In the genomic region with DNA sequence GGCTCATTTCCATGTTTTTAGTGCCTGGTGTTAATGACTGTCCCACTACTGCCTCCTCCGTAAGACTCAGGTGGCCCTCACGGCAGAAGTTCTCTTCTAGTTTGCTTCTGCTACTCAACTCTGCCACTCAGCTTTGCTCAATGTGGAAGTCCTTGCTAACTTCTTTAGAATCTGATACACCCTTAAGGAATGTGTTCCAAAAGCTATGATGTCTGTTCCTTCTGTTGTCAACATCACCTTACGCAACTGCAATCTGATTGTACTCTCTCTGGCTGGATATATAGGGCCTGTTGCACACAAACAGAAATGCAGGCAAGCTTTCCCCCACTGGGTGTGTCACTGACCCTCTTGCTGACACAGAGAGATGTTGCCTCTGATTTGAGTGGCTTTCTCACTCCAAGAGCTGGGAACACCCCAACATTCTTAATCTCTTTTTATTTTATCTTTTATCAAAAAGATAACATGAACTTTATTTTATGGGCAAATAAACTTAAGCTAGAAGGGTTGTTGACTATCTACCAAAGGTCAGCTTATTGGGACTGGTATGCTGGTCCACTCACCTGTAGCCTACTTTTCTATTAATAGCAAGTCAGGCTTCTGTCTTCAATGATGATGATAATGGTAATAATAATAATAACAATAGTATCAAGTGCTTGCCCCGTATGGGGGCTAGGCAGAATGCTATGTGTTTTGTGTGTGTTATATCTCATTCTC, we compare ENCODE assay signal across 19 cellular contexts. TPM values are rescaled to one million over a fixed set of nuclear protein-coding genes. Genes with fewer than 3 reads are reported as not detected.
DNase-seq lines count a peak whose midpoint lies in the region; ATAC-seq and TF ChIP-seq lines count a peak whose summit lies in the region.
"Had no signal": no experiment of that assay in that cellular context is flagged by ENCODE, and none has a peak within 500 bp of the region (broad histone marks: within the 10 kb centered on the region; RNA-seq: fewer than 3 reads in every experiment).

No MANE protein-coding gene starts in this region.

- H3K4me2 ChIP-seq in Karpas-422 (ENCODE audit: low read depth, low read length, poor library complexity, severe bottlenecking) = no peak overlapping the region

- CTCF ChIA-PET in activated CD4-positive, alpha-beta T cell treated with anti-CD3 and anti-CD28 coated beads for 36 hours (lab: Charles Lee) = interaction anchor here (0.6 kb wide), 1 partner anchor 39 kb away, joined by 3 read pairs; no protein-coding TSS in a partner anchor

- H3K27me3 ChIP-seq in vagina (no peaks in the 10 kb centered on the region), Karpas-422 (ENCODE audit: low read length) (no peaks in the 10 kb centered on the region)

- H3K4me3 ChIP-seq in fibroblast of mammary gland (ENCODE audit: control insufficient read depth, low read depth, low read length) = no peak overlapping the region
- no peak overlapping the region for H3K4me3 ChIP-seq in mucosa of descending colon
- no peak overlapping the region for H3K4me3 ChIP-seq in vagina
- no peak overlapping the region for H3K4me3 ChIP-seq in Karpas-422 (ENCODE audit: low read length)
- H3K4me3 ChIP-seq: GM12878 had no signal

- no peak for TF ChIP-seq CTCF in fibroblast of mammary gland (conservative IDR thresholded peaks at IDR 0.05; ENCODE audit: control insufficient read depth, insufficient read depth, low read depth, low read length)
- no peak for TF ChIP-seq CTCF in mucosa of descending colon (IDR thresholded peaks at IDR 0.05)
- TF ChIP-seq CTCF in vagina (IDR thresholded peaks at IDR 0.05) = no peak

- H3K36me3 ChIP-seq in mucosa of descending colon (ENCODE audit: low read depth) = no peaks in the 10 kb centered on the region
- H3K36me3 ChIP-seq in vagina = no peaks in the 10 kb centered on the region
- no peaks in the 10 kb centered on the region for H3K36me3 ChIP-seq in Karpas-422 (ENCODE audit: insufficient read depth, low read length)

- no peak overlapping the region for H3K4me3 Mint-ChIP-seq in activated CD4-positive, alpha-beta T cell treated with anti-CD3 and anti-CD28 coated beads for 36 hours

- H3K9me2 ChIP-seq in Karpas-422 (replicated peaks; ENCODE audit: insufficient read depth, low read length) = no peaks in the 10 kb centered on the region

- H3K36me3 Mint-ChIP-seq in activated CD4-positive, alpha-beta T cell treated with anti-CD3 and anti-CD28 coated beads for 36 hours (ENCODE audit: low read depth) = no peaks in the 10 kb centered on the region

- H3K9me3 ChIP-seq in mucosa of descending colon = no peaks in the 10 kb centered on the region
- no peaks in the 10 kb centered on the region for H3K9me3 ChIP-seq in vagina
- H3K9me3 ChIP-seq in Karpas-422 (ENCODE audit: low read length) = no peaks in the 10 kb centered on the region

- no peaks in the 10 kb centered on the region for H3K79me2 ChIP-seq in Karpas-422 (ENCODE audit: low read length)

- ATAC-seq in activated CD4-positive, alpha-beta T cell treated with anti-CD3 and anti-CD28 coated beads for 36 hours = no peak
- ATAC-seq in mucosa of descending colon = peak; percentile 95
- ATAC-seq: GM12878 had no signal

- H3K9ac ChIP-seq in Karpas-422 (ENCODE audit: low read length) = no peak overlapping the region

- no peak for TF ChIP-seq POLR2A in vagina (IDR thresholded peaks at IDR 0.05)

- H4K20me1 ChIP-seq in Karpas-422 (ENCODE audit: insufficient read depth, low read depth, low read length) = no peaks in the 10 kb centered on the region

- POLR2A ChIA-PET in activated CD4-positive, alpha-beta T cell treated with anti-CD3 and anti-CD28 coated beads for 36 hours (lab: Charles Lee) = no interaction called here

- H3K4me1 Mint-ChIP-seq in activated CD4-positive, alpha-beta T cell treated with anti-CD3 and anti-CD28 coated beads for 36 hours = no peaks in the 10 kb centered on the region

- H3K27me3 Mint-ChIP-seq in activated CD4-positive, alpha-beta T cell treated with anti-CD3 and anti-CD28 coated beads for 36 hours = peaks cover 6% of the 10 kb centered on the region

- H3K9me3 Mint-ChIP-seq in activated CD4-positive, alpha-beta T cell treated with anti-CD3 and anti-CD28 coated beads for 36 hours (ENCODE audit: low read depth) = peaks cover 2% of the 10 kb centered on the region

- intact Hi-C loops in activated CD4-positive, alpha-beta T cell treated with anti-CD3 and anti-CD28 coated beads for 36 hours (cut with DNase I, micrococcal nuclease) = no loop called here
- intact Hi-C loops in mucosa of descending colon (cut with DNase I, micrococcal nuclease) (no loop called here), vagina (cut with DNase I) (no loop called here)

- no peak overlapping the region for H2AFZ ChIP-seq in Karpas-422 (ENCODE audit: low read length)

- H3K27ac Mint-ChIP-seq in activated CD4-positive, alpha-beta T cell treated with anti-CD3 and anti-CD28 coated beads for 36 hours = peak overlapping the region; percentile 6

- H3K4me1 ChIP-seq in mucosa of descending colon (ENCODE audit: low read depth) (peaks cover 3% of the 10 kb centered on the region), vagina (peaks cover 5% of the 10 kb centered on the region), Karpas-422 (ENCODE audit: low read length) (no peaks in the 10 kb centered on the region)

- no peak for DNase-seq in activated CD4-positive, alpha-beta T cell treated with anti-CD3 and anti-CD28 coated beads for 36 hours
- no peak for DNase-seq in activated CD4-positive, alpha-beta T cell treated with anti-CD3 and anti-CD28 coated beads, Interleukin-2, amount 50 U/mL, for 48 hours
- DNase-seq in fibroblast of mammary gland (ENCODE audit: low read depth) (peak; percentile 82), mucosa of descending colon (peak in 1 of 3 donors; percentile 43), vagina (ENCODE audit: extremely low spot score in 2 of 2) (no peak), Karpas-422 (no peak), NCI-H2227 (lab: John Stamatoyannopoulos, UW; ENCODE audit: unreplicated experiment) (no peak), SHP77 treated with DMSO at 0.1 percent for 48 hours (lab: John Stamatoyannopoulos, UW) (no peak)
- DNase-seq: activated CD8-positive, alpha-beta memory T cell treated with anti-CD3 and anti-CD28 coated beads, Interleukin-2, amount 50 U/mL, for 4 hours; amniotic stem cell; effector CD4-positive, alpha-beta T cell; MM.1S; NCI-H510A treated with DMSO at 0.1 percent for 48 hours; retina had no signal

- H3K27ac ChIP-seq in vagina (peak overlapping the region; percentile 21), Karpas-422 (ENCODE audit: low read length) (no peak overlapping the region)
- H3K27ac ChIP-seq: HL-60, RWPE1 had no signal

RNA-seq across cellular contexts. Expression of gene TMEM252, which starts 25.2 kb away (rescaled TPM):
- not detected for total RNA-seq in activated CD4-positive, alpha-beta T cell treated with anti-CD3 and anti-CD28 coated beads for 36 hours
- under 1 TPM in 1 of 3 donors, not detected in 2; 0.46 TPM for total RNA-seq in mucosa of descending colon
- not detected for total RNA-seq in vagina
- not detected in 2 replicates for total RNA-seq in Karpas-422 (2014; rRNA removed; shearing (Covaris generic); ENCODE audit: low replicate concordance)
- total RNA-seq: GM12878, mononuclear cell, temporal lobe had no signal
